Comparison of ENCODE assay signal across 8 cellular contexts in the genomic region with DNA sequence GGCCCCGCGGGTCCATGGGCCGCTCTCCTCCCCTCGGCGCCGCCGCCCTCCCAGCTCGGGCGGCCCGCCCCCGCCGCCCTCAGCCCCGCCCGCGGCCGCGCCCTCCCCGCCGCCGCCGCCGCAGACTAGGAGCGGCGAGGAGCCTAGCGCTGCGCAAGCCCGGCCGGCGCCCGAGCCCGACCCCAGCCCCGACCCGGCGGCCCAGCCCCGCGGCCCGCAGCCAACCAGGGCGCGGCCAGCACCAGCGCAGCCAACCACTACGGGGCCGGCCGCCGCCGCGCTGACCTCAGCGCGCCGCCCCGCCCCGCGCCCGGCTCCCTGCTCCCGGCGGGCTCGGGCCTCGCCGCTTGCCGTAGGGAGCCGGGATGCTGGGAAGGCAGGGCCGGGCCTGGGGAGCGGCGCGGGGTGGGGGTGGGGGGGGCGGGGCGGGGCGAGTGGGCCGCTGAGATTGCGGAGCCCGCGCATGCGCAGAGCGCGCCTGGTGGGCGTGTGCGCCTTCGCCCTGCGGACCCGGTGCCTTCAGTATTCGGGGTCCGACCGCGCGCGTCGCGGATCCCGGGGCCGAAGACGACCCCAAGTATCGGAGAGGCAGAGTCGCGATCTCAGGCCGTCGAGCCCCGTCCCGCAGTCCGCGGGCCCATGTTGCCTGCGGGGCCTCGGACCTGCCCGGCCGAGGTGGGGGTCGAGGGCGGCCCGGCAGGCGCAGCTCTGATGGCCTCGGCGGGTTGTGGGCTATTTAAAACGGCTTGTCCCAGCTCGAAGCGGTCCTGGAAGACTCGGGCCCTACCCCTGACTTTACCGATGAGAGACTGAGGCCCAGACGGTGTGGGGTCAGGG. TPM values are rescaled to one million over a fixed set of nuclear protein-coding genes. Genes with fewer than 3 reads are reported as not detected.
DNase-seq lines count a peak whose midpoint lies in the region; ATAC-seq and TF ChIP-seq lines count a peak whose summit lies in the region.

Gene CDC42BPB (minus strand): TSS at position 178 of the 837 bp plus-strand sequence. CDS start 376 bp downstream, outside the sequence.

- H3K9me3 ChIP-seq in ectodermal cell (ENCODE audit: control insufficient read depth, low read length) (no peaks in the 10 kb centered on the region), right lobe of liver (no peaks in the 10 kb centered on the region)

- WGBS in ectodermal cell, 2 experiments, result 0% methylated on average over 103 to 115 of the region's 115 CpGs
- 0% methylated on average over 1 of the region's 115 CpGs for WGBS in right lobe of liver (ENCODE audit: insufficient coverage, low coverage, low lambda C conversion rate, missing lambda C conversion rate)

- peaks cover 12% of the 10 kb centered on the region for H3K27me3 Mint-ChIP-seq in activated CD4-positive, alpha-beta memory T cell treated with anti-CD3 and anti-CD28 coated beads for 36 hours

- peak; percentile 6 for TF ChIP-seq POLR2A in right lobe of liver (IDR thresholded peaks at IDR 0.05)

- TF ChIP-seq CTCF in right lobe of liver (IDR thresholded peaks at IDR 0.05), result no peak

- ATAC-seq in GM18907 (IDR thresholded peaks at IDR 0.05; ENCODE audit: unreplicated experiment) (peak; percentile 68), HG03135 (IDR thresholded peaks at IDR 0.05; ENCODE audit: unreplicated experiment) (peak; percentile 58), right lobe of liver (peak; percentile 74 to 87 (median 84))

- CTCF ChIA-PET in activated CD4-positive, alpha-beta memory T cell treated with anti-CD3 and anti-CD28 coated beads for 36 hours (lab: Charles Lee), result interaction anchor here (0.8 to 1.0 kb wide), 2 partner anchors 47 to 332 kb away, joined by 3 read pairs; no protein-coding TSS in a partner anchor

- H3K4me1 ChIP-seq in ACC112 (ENCODE audit: control insufficient read depth, insufficient read depth, low read length, unreplicated experiment) (peaks cover 18% of the 10 kb centered on the region), ectodermal cell (ENCODE audit: control insufficient read depth, insufficient read depth, low read length) (peaks cover 9% of the 10 kb centered on the region), right lobe of liver (peaks cover 0 to 32% (median 10%) of the 10 kb centered on the region in 4 donors)

- peak within 1 kb of the TSS; percentile 99 for H2AFZ ChIP-seq in ACC112 (ENCODE audit: low read length, unreplicated experiment)

- peak within 1 kb of the TSS; percentile 64 for H3K4me3 Mint-ChIP-seq in activated CD4-positive, alpha-beta memory T cell treated with anti-CD3 and anti-CD28 coated beads for 36 hours

- intact Hi-C loops in activated CD4-positive, alpha-beta memory T cell treated with anti-CD3 and anti-CD28 coated beads for 36 hours (cut with micrococcal nuclease), result no loop called here
- intact Hi-C loops in right lobe of liver (cut with DNase I), result no loop called here

- no peaks in the 10 kb centered on the region for H3K36me3 Mint-ChIP-seq in activated CD4-positive, alpha-beta memory T cell treated with anti-CD3 and anti-CD28 coated beads for 36 hours

- peaks cover 57% of the 10 kb centered on the region for H3K79me2 ChIP-seq in ACC112 (ENCODE audit: control insufficient read depth, insufficient read depth, low read length, unreplicated experiment)

- H3K4me3 ChIP-seq in ACC112 (ENCODE audit: low read depth, low read length) (peak within 1 kb of the TSS; percentile 100), ectodermal cell (ENCODE audit: insufficient read depth, low read depth, low read length) (peak within 1 kb of the TSS; percentile 92), right lobe of liver (peak within 1 kb of the TSS; percentile 82 to 96 (median 94))

- H3K27ac ChIP-seq in ACC112 (ENCODE audit: low read depth, low read length) (peak within 1 kb of the TSS; percentile 53; the same call in 1 of the 2 replicates), ectodermal cell (ENCODE audit: insufficient read depth, low read depth, low read length, poor library complexity, severe bottlenecking) (no peak within 1 kb of the TSS), right lobe of liver (peak within 1 kb of the TSS; percentile 75 to 90 (median 88))

- H3K36me3 ChIP-seq in ACC112 (ENCODE audit: insufficient read depth, low read length) (no peaks in the 10 kb centered on the region), ectodermal cell (ENCODE audit: control insufficient read depth, insufficient read depth, low read length) (no peaks in the 10 kb centered on the region), right lobe of liver (no peaks in the 10 kb centered on the region)

- DNase-seq in NCI-H446 (lab: John Stamatoyannopoulos, UW) (peak; percentile 78 to 96), right lobe of liver (peak; percentile 92 to 94 (median 94))
- peak; percentile 63 for DNase-seq in activated CD4-positive, alpha-beta memory T cell treated with anti-CD3 and anti-CD28 coated beads for 36 hours
- peak; percentile 43 to 48 for DNase-seq in stimulated activated CD4-positive, alpha-beta T cell treated with anti-CD3 and anti-CD28 coated beads, Interleukin-2, amount 100 ng/mL, for 48 hours

- H3K4me1 Mint-ChIP-seq in activated CD4-positive, alpha-beta memory T cell treated with anti-CD3 and anti-CD28 coated beads for 36 hours (ENCODE audit: low read depth), result no peaks in the 10 kb centered on the region

- H3K27me3 ChIP-seq in ACC112 (ENCODE audit: insufficient read depth, low read length), result no peaks in the 10 kb centered on the region
- H3K27me3 ChIP-seq in ectodermal cell (ENCODE audit: control insufficient read depth, insufficient read depth, low read length, poor library complexity, severe bottlenecking), result no peaks in the 10 kb centered on the region
- no peaks in the 10 kb centered on the region for H3K27me3 ChIP-seq in right lobe of liver

- no peak within 1 kb of the TSS for H3K27ac Mint-ChIP-seq in activated CD4-positive, alpha-beta memory T cell treated with anti-CD3 and anti-CD28 coated beads for 36 hours

- POLR2A ChIA-PET in activated CD4-positive, alpha-beta memory T cell treated with anti-CD3 and anti-CD28 coated beads for 36 hours (lab: Charles Lee), result no interaction called here

- no peaks in the 10 kb centered on the region for H3K9me3 Mint-ChIP-seq in activated CD4-positive, alpha-beta memory T cell treated with anti-CD3 and anti-CD28 coated beads for 36 hours

RNA-seq across cellular contexts. Expression of gene CDC42BPB, which starts in this region (rescaled TPM):
- total RNA-seq in activated CD4-positive, alpha-beta memory T cell treated with anti-CD3 and anti-CD28 coated beads for 36 hours, result 1 to 10 TPM; 6.4 to 7.4 TPM
- polyA plus RNA-seq in ectodermal cell (2013, experiment 1 of 4), result 93.2 TPM
- polyA plus RNA-seq in ectodermal cell (2013, experiment 2 of 4), result 92.6 TPM
- polyA plus RNA-seq in ectodermal cell (2013, experiment 3 of 4), result 65.3 TPM
- 77.2 TPM for polyA plus RNA-seq in ectodermal cell (2013, experiment 4 of 4)
- total RNA-seq in right lobe of liver, result 10 to 100 TPM; 38.4 to 55.5 (median 43.0) TPM

Comparison
In these comparisons a context has a peak if more than half of its experiments do, and no peak if none do; other contexts are left out.
1. RNA of gene CDC42BPB (total RNA-seq): 38.4 to 55.5 TPM in right lobe of liver; 6.4 to 7.4 TPM in activated CD4-positive, alpha-beta memory T cell treated with anti-CD3 and anti-CD28 coated beads for 36 hours; every median in the first group is over 4 times any median in the second.
2. Peak in every context shown above with its lines, with median percentiles within 50 percentile points of each other: H3K4me3 ChIP-seq, ATAC-seq and DNase-seq.